In the genomic region with DNA sequence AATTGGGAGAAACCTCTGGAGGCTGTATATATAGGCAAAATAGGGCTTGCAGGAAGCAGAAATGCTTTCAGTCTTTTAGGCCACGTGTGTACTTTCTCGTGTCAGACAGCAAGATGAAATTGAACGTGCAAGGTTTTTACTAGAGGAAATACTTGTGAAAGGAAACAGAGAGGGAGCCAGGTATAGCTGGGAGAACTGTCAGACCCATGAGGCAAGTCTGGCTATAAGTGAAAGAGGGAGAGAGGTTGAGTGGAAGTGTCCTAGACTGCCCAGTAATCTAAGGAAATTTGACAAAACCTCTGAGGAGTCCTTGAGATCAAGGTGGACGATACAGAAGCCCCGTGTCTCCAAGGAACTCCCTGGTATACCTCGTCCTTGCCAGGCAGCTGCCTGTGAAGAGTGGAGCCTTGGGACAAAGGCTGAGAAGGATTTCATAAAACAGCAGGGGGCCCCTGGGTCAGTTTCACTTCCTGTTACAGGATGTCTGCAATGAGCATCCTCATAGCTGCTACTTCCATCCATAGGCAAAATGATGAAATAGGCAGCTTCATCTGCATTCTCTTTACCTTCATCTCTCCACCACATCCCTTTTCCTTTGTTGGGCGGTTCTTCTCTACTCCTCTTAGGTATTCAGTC, we compare ENCODE assay signal across 1 cellular context.
TF ChIP-seq lines count a peak whose summit lies in the region.

No MANE protein-coding gene starts in this region.

TF ChIP-seq in GM23338, 12 proteins besides CTCF, POLR2A, EP300 and RAD21 (continued from another document):
- TF ChIP-seq, protein P1, sequence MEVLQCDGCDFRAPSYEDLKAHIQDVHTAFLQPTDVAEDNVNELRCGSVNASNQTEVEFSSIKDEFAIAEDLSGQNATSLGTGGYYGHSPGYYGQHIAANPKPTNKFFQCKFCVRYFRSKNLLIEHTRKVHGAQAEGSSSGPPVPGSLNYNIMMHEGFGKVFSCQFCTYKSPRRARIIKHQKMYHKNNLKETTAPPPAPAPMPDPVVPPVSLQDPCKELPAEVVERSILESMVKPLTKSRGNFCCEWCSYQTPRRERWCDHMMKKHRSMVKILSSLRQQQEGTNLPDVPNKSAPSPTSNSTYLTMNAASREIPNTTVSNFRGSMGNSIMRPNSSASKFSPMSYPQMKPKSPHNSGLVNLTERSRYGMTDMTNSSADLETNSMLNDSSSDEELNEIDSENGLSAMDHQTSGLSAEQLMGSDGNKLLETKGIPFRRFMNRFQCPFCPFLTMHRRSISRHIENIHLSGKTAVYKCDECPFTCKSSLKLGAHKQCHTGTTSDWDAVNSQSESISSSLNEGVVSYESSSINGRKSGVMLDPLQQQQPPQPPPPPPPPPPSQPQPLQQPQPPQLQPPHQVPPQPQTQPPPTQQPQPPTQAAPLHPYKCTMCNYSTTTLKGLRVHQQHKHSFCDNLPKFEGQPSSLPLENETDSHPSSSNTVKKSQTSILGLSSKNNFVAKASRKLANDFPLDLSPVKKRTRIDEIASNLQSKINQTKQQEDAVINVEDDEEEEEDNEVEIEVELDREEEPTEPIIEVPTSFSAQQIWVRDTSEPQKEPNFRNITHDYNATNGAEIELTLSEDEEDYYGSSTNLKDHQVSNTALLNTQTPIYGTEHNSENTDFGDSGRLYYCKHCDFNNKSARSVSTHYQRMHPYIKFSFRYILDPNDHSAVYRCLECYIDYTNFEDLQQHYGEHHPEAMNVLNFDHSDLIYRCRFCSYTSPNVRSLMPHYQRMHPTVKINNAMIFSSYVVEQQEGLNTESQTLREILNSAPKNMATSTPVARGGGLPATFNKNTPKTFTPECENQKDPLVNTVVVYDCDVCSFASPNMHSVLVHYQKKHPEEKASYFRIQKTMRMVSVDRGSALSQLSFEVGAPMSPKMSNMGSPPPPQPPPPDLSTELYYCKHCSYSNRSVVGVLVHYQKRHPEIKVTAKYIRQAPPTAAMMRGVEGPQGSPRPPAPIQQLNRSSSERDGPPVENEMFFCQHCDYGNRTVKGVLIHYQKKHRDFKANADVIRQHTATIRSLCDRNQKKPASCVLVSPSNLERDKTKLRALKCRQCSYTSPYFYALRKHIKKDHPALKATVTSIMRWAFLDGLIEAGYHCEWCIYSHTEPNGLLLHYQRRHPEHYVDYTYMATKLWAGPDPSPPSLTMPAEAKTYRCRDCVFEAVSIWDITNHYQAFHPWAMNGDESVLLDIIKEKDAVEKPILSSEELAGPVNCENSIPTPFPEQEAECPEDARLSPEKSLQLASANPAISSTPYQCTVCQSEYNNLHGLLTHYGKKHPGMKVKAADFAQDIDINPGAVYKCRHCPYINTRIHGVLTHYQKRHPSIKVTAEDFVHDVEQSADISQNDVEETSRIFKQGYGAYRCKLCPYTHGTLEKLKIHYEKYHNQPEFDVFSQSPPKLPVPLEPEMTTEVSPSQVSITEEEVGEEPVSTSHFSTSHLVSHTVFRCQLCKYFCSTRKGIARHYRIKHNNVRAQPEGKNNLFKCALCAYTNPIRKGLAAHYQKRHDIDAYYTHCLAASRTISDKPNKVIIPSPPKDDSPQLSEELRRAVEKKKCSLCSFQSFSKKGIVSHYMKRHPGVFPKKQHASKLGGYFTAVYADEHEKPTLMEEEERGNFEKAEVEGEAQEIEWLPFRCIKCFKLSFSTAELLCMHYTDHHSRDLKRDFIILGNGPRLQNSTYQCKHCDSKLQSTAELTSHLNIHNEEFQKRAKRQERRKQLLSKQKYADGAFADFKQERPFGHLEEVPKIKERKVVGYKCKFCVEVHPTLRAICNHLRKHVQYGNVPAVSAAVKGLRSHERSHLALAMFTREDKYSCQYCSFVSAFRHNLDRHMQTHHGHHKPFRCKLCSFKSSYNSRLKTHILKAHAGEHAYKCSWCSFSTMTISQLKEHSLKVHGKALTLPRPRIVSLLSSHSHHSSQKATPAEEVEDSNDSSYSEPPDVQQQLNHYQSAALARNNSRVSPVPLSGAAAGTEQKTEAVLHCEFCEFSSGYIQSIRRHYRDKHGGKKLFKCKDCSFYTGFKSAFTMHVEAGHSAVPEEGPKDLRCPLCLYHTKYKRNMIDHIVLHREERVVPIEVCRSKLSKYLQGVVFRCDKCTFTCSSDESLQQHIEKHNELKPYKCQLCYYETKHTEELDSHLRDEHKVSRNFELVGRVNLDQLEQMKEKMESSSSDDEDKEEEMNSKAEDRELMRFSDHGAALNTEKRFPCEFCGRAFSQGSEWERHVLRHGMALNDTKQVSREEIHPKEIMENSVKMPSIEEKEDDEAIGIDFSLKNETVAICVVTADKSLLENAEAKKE (CRISPR knock-in tag; IDR thresholded peaks at IDR 0.05): peak; percentile 48; the same call in 1 of the 2 replicates
- no peak for TF ChIP-seq EZH2phosphoT487 (IDR thresholded peaks at IDR 0.05; ENCODE audit: unreplicated experiment)
